ENCODE assay signal across 10 cellular contexts in the genomic region with DNA sequence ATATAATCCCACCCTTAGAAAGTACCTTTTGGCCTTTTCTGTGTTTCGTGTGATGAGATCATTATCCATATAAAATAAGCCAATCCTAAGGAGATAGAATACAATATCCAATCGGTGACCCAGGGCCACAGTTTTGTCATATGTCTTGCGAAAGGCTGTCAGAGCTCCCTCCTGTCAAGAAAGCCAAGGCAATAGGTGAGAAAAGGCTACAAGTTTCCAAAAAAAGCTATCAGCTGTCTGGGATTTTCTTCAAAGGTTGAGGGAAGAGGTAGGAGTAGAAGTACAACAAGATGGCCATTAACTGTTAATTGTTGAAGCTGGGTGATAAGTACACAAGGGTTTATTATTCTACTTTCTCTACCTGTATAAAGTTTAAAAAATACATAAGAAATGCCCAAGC.
"Had no signal": no experiment of that assay in that cellular context is flagged by ENCODE, and none has a peak within 500 bp of the region (broad histone marks: within the 10 kb centered on the region; RNA-seq: fewer than 3 reads in every experiment).

No MANE protein-coding gene starts in this region.

- ATAC-seq: psoas muscle; right lobe of liver; stimulated activated naive B cell treated with anti-CD40 and anti-IgM and Interleukin-4, amounts not matched to agents 10 μg/mL and 1 μg/mL and 100 μg/mL, for 72 hours; T-cell had no signal

- H3K4me3 ChIP-seq: psoas muscle, right lobe of liver had no signal

- H3K4me3 Mint-ChIP-seq: stimulated activated naive B cell treated with anti-CD40 and anti-IgM and Interleukin-4, amounts not matched to agents 10 μg/mL and 1 μg/mL and 100 μg/mL, for 72 hours; T-cell had no signal

- DNase-seq: activated CD4-positive, alpha-beta T cell treated with anti-CD3 and anti-CD28 coated beads for 48 hours; activated naive CD4-positive, alpha-beta T cell; dermis blood vessel endothelial cell; erythroblast; psoas muscle; right lobe of liver; stimulated activated naive B cell treated with anti-CD40 and anti-IgM and Interleukin-4, amounts not matched to agents 10 μg/mL and 1 μg/mL and 100 μg/mL, for 72 hours; T-cell; trophoblast cell had no signal

- H3K9me3 Mint-ChIP-seq: nephron; stimulated activated naive B cell treated with anti-CD40 and anti-IgM and Interleukin-4, amounts not matched to agents 10 μg/mL and 1 μg/mL and 100 μg/mL, for 72 hours; T-cell had no signal

- H3K9me3 ChIP-seq: psoas muscle, right lobe of liver had no signal

- H3K27ac Mint-ChIP-seq: nephron had no signal

- H3K27me3 Mint-ChIP-seq: stimulated activated naive B cell treated with anti-CD40 and anti-IgM and Interleukin-4, amounts not matched to agents 10 μg/mL and 1 μg/mL and 100 μg/mL, for 72 hours; T-cell had no signal

- H3K27me3 ChIP-seq: right lobe of liver had no signal
